Comparison of ENCODE assay signal across 35 cellular contexts in genomic region chr12:14325716-14326343, GRCh38.
"Had no signal": no experiment of that assay in that cellular context is flagged by ENCODE, and none has a peak within 500 bp of the region (broad histone marks: within the 10 kb centered on the region; RNA-seq: fewer than 3 reads in every experiment).

No MANE protein-coding gene starts in this region.

- H3K4me3 Mint-ChIP-seq: activated CD4-positive, alpha-beta memory T cell treated with anti-CD3 and anti-CD28 coated beads for 36 hours; activated CD4-positive, alpha-beta T cell treated with anti-CD3 and anti-CD28 coated beads for 36 hours; activated CD4-positive, alpha-beta T cell treated with anti-CD3 and anti-CD28 coated beads, Interleukin-2, amount 10 ng/mL, durations not matched to agents 24 days and 14 days; activated CD8-positive, alpha-beta memory T cell treated with anti-CD3 and anti-CD28 coated beads, Interleukin-2, amount 10 ng/mL, durations not matched to agents 7 days and 5 days; activated CD8-positive, alpha-beta T cell treated with anti-CD3 and anti-CD28 coated beads, Interleukin-2, amount 10 ng/mL, durations not matched to agents 7 days and 5 days; activated naive CD4-positive, alpha-beta T cell treated with anti-CD3 and anti-CD28 coated beads for 36 hours; activated naive CD4-positive, alpha-beta T cell treated with anti-CD3 and anti-CD28 coated beads, Interleukin-2, amount 50 U/mL, for 24 hours; activated naive CD8-positive, alpha-beta T cell treated with anti-CD3 and anti-CD28 coated beads for 36 hours; activated naive CD8-positive, alpha-beta T cell treated with anti-CD3 and anti-CD28 coated beads, Interleukin-2, amount 50 U/mL, for 24 hours; activated T-helper 1 cell treated with anti-CD3 and anti-CD28 coated beads, Interleukin-12 subunit alpha, Interleukin-12 subunit beta, Interleukin-2, Interleukin-4 antibody, amounts not matched to agents 30 ng/mL and 10 ng/mL and 1 ng/mL, durations not matched to agents 14 hours and 24 hours and 36 hours; dendritic cell treated with granulocyte-macrophage colony-stimulating factor and Interleukin-4, amounts not matched to agents 40 ng/mL and 50 ng/mL, for 4 days; endodermal cell; T-helper 17 cell; T-helper 2 cell treated with Interferon-gamma antibody and Interleukin-4, amounts not matched to agents 5 μg/mL and 100 μg/mL, for 36 hours had no signal

- H3K27ac ChIP-seq: adrenal gland, body of pancreas, coronary artery, dorsolateral prefrontal cortex, heart right ventricle, hepatocyte had no signal

- H3K79me2 ChIP-seq: hepatocyte had no signal

- H3K4me3 ChIP-seq: adrenal gland, body of pancreas, coronary artery, dorsolateral prefrontal cortex, heart right ventricle, hepatocyte had no signal

- H3K27me3 Mint-ChIP-seq: activated CD4-positive, alpha-beta memory T cell treated with anti-CD3 and anti-CD28 coated beads for 36 hours; activated CD4-positive, alpha-beta T cell treated with anti-CD3 and anti-CD28 coated beads for 36 hours; activated CD4-positive, alpha-beta T cell treated with anti-CD3 and anti-CD28 coated beads, Interleukin-2, amount 10 ng/mL, durations not matched to agents 24 days and 14 days; activated CD8-positive, alpha-beta memory T cell treated with anti-CD3 and anti-CD28 coated beads, Interleukin-2, amount 10 ng/mL, durations not matched to agents 7 days and 5 days; activated naive CD4-positive, alpha-beta T cell treated with anti-CD3 and anti-CD28 coated beads, Interleukin-2, amount 50 U/mL, for 24 hours; activated naive CD8-positive, alpha-beta T cell treated with anti-CD3 and anti-CD28 coated beads for 36 hours; activated naive CD8-positive, alpha-beta T cell treated with anti-CD3 and anti-CD28 coated beads, Interleukin-2, amount 50 U/mL, for 24 hours; dendritic cell treated with granulocyte-macrophage colony-stimulating factor and Interleukin-4, amounts not matched to agents 40 ng/mL and 50 ng/mL, for 4 days; T-helper 17 cell had no signal

- H3K36me3 Mint-ChIP-seq: activated CD4-positive, alpha-beta memory T cell treated with anti-CD3 and anti-CD28 coated beads for 36 hours; activated CD8-positive, alpha-beta memory T cell treated with anti-CD3 and anti-CD28 coated beads, Interleukin-2, amount 10 ng/mL, durations not matched to agents 7 days and 5 days; activated naive CD4-positive, alpha-beta T cell treated with anti-CD3 and anti-CD28 coated beads, Interleukin-2, amount 50 U/mL, for 24 hours; activated naive CD8-positive, alpha-beta T cell treated with anti-CD3 and anti-CD28 coated beads for 36 hours had no signal

- DNase-seq: activated CD4-positive, alpha-beta memory T cell treated with anti-CD3 and anti-CD28 coated beads for 36 hours; activated CD4-positive, alpha-beta T cell treated with anti-CD3 and anti-CD28 coated beads for 36 hours; activated CD4-positive, alpha-beta T cell treated with anti-CD3 and anti-CD28 coated beads, Interleukin-2, amount 10 ng/mL, durations not matched to agents 24 days and 14 days; activated CD4-positive, CD25-positive, alpha-beta regulatory T cell; activated CD4-positive, CD25-positive, alpha-beta regulatory T cell treated with anti-CD3 and anti-CD28 coated beads, Interleukin-2, amount 50 U/mL, for 72 hours; activated CD8-positive, alpha-beta memory T cell treated with anti-CD3 and anti-CD28 coated beads, Interleukin-2, amount 10 ng/mL, durations not matched to agents 7 days and 5 days; activated CD8-positive, alpha-beta memory T cell treated with anti-CD3 and anti-CD28 coated beads, Interleukin-2, amount 50 U/mL, for 4 hours; activated CD8-positive, alpha-beta T cell treated with anti-CD3 and anti-CD28 coated beads, Interleukin-2, amount 10 ng/mL, durations not matched to agents 7 days and 5 days; activated effector memory CD4-positive, alpha-beta T cell treated with anti-CD3 and anti-CD28 coated beads, Interleukin-2, amount 50 U/mL, for 16 hours; activated naive CD4-positive, alpha-beta T cell treated with anti-CD3 and anti-CD28 coated beads for 36 hours; activated naive CD8-positive, alpha-beta T cell treated with anti-CD3 and anti-CD28 coated beads for 36 hours; activated naive CD8-positive, alpha-beta T cell treated with anti-CD3 and anti-CD28 coated beads, Interleukin-2, amount 50 U/mL, for 24 hours; activated T-cell treated with anti-CD3 and anti-CD28 coated beads, Interleukin-2, amount 50 U/mL, for 1 hour; activated T-cell treated with anti-CD3 and anti-CD28 coated beads, Interleukin-2, amount 50 U/mL, for 48 hours; adrenal gland; amygdala; aorta; body of pancreas; central memory CD4-positive, alpha-beta T cell; cerebellar nuclear complex; dorsolateral prefrontal cortex; effector memory CD4-positive, alpha-beta T cell; endodermal cell; foreskin fibroblast; glutamatergic neuron; heart right ventricle; T-helper 17 cell; T1000 had no signal

- H3K4me1 Mint-ChIP-seq: activated CD4-positive, alpha-beta T cell treated with anti-CD3 and anti-CD28 coated beads for 36 hours; activated CD4-positive, alpha-beta T cell treated with anti-CD3 and anti-CD28 coated beads, Interleukin-2, amount 10 ng/mL, durations not matched to agents 24 days and 14 days; activated CD8-positive, alpha-beta memory T cell treated with anti-CD3 and anti-CD28 coated beads, Interleukin-2, amount 10 ng/mL, durations not matched to agents 7 days and 5 days; activated naive CD4-positive, alpha-beta T cell treated with anti-CD3 and anti-CD28 coated beads, Interleukin-2, amount 50 U/mL, for 24 hours; activated naive CD8-positive, alpha-beta T cell treated with anti-CD3 and anti-CD28 coated beads for 36 hours had no signal

- H3K27me3 ChIP-seq: adrenal gland, body of pancreas, dorsolateral prefrontal cortex, heart right ventricle, hepatocyte had no signal

- H3K36me3 ChIP-seq: adrenal gland, heart right ventricle had no signal

- H3K4me1 ChIP-seq: adrenal gland, body of pancreas had no signal

- H3K9me3 Mint-ChIP-seq: activated CD4-positive, alpha-beta memory T cell treated with anti-CD3 and anti-CD28 coated beads for 36 hours; activated naive CD4-positive, alpha-beta T cell treated with anti-CD3 and anti-CD28 coated beads, Interleukin-2, amount 50 U/mL, for 24 hours; activated T-helper 1 cell treated with anti-CD3 and anti-CD28 coated beads, Interleukin-12 subunit alpha, Interleukin-12 subunit beta, Interleukin-2, Interleukin-4 antibody, amounts not matched to agents 30 ng/mL and 10 ng/mL and 1 ng/mL, durations not matched to agents 14 hours and 24 hours and 36 hours; T-helper 2 cell treated with Interferon-gamma antibody and Interleukin-4, amounts not matched to agents 5 μg/mL and 100 μg/mL, for 36 hours had no signal

- H2AFZ ChIP-seq: hepatocyte had no signal

- H3K4me2 ChIP-seq: hepatocyte had no signal

- H3K9me3 ChIP-seq: adrenal gland, body of pancreas had no signal

- H3K27ac Mint-ChIP-seq: activated CD4-positive, alpha-beta memory T cell treated with anti-CD3 and anti-CD28 coated beads for 36 hours; activated CD4-positive, alpha-beta T cell treated with anti-CD3 and anti-CD28 coated beads for 36 hours; activated CD4-positive, alpha-beta T cell treated with anti-CD3 and anti-CD28 coated beads, Interleukin-2, amount 10 ng/mL, durations not matched to agents 24 days and 14 days; activated CD8-positive, alpha-beta memory T cell treated with anti-CD3 and anti-CD28 coated beads, Interleukin-2, amount 10 ng/mL, durations not matched to agents 7 days and 5 days; activated CD8-positive, alpha-beta T cell treated with anti-CD3 and anti-CD28 coated beads, Interleukin-2, amount 10 ng/mL, durations not matched to agents 7 days and 5 days; activated naive CD4-positive, alpha-beta T cell treated with anti-CD3 and anti-CD28 coated beads for 36 hours; activated naive CD4-positive, alpha-beta T cell treated with anti-CD3 and anti-CD28 coated beads, Interleukin-2, amount 50 U/mL, for 24 hours; activated naive CD8-positive, alpha-beta T cell treated with anti-CD3 and anti-CD28 coated beads for 36 hours; activated naive CD8-positive, alpha-beta T cell treated with anti-CD3 and anti-CD28 coated beads, Interleukin-2, amount 50 U/mL, for 24 hours; activated T-helper 1 cell treated with anti-CD3 and anti-CD28 coated beads, Interleukin-12 subunit alpha, Interleukin-12 subunit beta, Interleukin-2, Interleukin-4 antibody, amounts not matched to agents 30 ng/mL and 10 ng/mL and 1 ng/mL, durations not matched to agents 14 hours and 24 hours and 36 hours; activated T-helper 2 cell treated with anti-CD3 and anti-CD28 coated beads, Interferon-gamma antibody, Interleukin-2, Interleukin-4, amounts not matched to agents 10 μg/mL and 5 μg/mL and 100 μg/mL, durations not matched to agents 14 hours and 24 hours and 36 hours; endodermal cell; T-helper 17 cell; T-helper 2 cell treated with Interferon-gamma antibody and Interleukin-4, amounts not matched to agents 5 μg/mL and 100 μg/mL, for 36 hours had no signal
